ENCODE assay signal across 9 cellular contexts in the genomic region with DNA sequence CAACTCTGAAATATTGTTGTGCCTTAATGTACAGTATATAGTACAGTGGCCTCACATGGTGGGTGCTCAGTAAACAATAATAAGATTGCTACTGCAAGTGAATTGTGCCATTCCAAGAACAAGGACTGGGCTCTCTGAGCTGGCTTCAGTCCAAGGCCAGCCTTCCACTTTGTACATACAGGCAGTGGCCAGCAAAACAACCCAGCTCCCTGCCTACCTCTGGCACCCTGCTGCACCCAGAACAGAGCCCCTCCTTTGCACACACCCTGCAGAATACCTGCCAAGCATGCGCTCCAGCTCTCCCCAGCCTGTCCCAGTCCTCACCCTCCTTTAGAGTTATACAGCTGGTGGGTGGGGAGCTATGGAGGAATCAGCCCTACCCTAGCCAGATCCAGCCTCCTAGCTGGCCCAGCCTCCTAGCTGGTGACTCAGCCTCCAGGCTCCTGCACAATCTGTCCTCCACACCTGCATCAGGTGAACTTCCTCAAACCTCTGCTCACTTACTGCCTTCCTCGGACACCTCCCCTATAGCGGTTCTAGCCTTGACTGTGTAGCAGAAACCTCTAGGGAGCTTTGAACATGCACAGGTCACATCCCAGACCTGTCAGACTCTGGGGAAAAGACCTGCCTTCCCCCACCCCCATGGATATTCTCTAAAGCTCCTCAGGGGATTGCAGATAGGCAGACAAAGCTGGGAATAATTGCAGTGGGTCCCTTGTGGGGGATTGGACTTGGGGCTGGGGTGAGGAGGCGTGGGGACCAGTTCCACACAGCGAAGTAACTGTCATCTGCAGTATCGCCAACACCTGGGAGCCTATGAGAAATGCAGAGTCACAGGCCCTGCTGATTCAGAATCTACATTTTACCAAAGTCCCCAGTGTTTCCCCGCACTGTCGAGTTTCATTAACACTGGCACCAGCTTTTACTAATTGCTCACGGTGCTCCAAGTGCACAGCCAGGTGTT. TPM values are rescaled to one million over a fixed set of nuclear protein-coding genes. Genes with fewer than 3 reads are reported as not detected.
A peak's percentile ranks its signal among the peaks of the same experiment; 100 is the strongest.
DNase-seq lines count a peak whose midpoint lies in the region; ATAC-seq lines count a peak whose summit lies in the region.
"Had no signal": no experiment of that assay in that cellular context is flagged by ENCODE, and none has a peak within 500 bp of the region (broad histone marks: within the 10 kb centered on the region; RNA-seq: fewer than 3 reads in every experiment).

No MANE protein-coding gene starts in this region.

- no peak for ATAC-seq in central memory CD8-positive, alpha-beta T cell (replicated peaks; ENCODE audit: extremely low read depth, poor library complexity, severe bottlenecking)
- no peak for ATAC-seq in naive thymus-derived CD4-positive, alpha-beta T cell
- ATAC-seq in HG03354 (IDR thresholded peaks at IDR 0.05; ENCODE audit: poor library complexity, severe bottlenecking, unreplicated experiment) (no peak), GM19351 (IDR thresholded peaks at IDR 0.05; ENCODE audit: unreplicated experiment) (no peak), HG03520 (IDR thresholded peaks at IDR 0.05; ENCODE audit: unreplicated experiment) (no peak)

- no peaks in the 10 kb centered on the region for H3K36me3 ChIP-seq in naive thymus-derived CD4-positive, alpha-beta T cell (ENCODE audit: control insufficient read depth in 2 of 3, insufficient read depth in 3 of 3, low read length in 3 of 3)
- H3K36me3 ChIP-seq: cardiac muscle cell had no signal

- CTCF ChIA-PET in naive thymus-derived CD4-positive, alpha-beta T cell (lab: Charles Lee) = interaction anchor here (0.5 to 3.4 kb wide), 8 partner anchors 11 to 250 kb away, joined by 3 to 18 read pairs (median 4); no protein-coding TSS in a partner anchor

- H3K27me3 ChIP-seq in naive thymus-derived CD4-positive, alpha-beta T cell (ENCODE audit: control insufficient read depth in 2 of 2, insufficient read depth in 2 of 2, low read length in 2 of 2) = no peaks in the 10 kb centered on the region

- no peak overlapping the region for H3K27ac Mint-ChIP-seq in central memory CD8-positive, alpha-beta T cell (ENCODE audit: low read depth)
- H3K27ac Mint-ChIP-seq in naive thymus-derived CD4-positive, alpha-beta T cell = peak overlapping the region in 1 of 9 donors; percentile 32

- H3K4me3 Mint-ChIP-seq in central memory CD8-positive, alpha-beta T cell = peak overlapping the region; percentile 78
- peak overlapping the region; percentile 21 to 83 (median 78) for H3K4me3 Mint-ChIP-seq in naive thymus-derived CD4-positive, alpha-beta T cell

- peaks cover 23% of the 10 kb centered on the region for H3K27me3 Mint-ChIP-seq in central memory CD8-positive, alpha-beta T cell
- peaks cover 21 to 49% (median 25%) of the 10 kb centered on the region in 5 donors for H3K27me3 Mint-ChIP-seq in naive thymus-derived CD4-positive, alpha-beta T cell

- H3K9me3 ChIP-seq in naive thymus-derived CD4-positive, alpha-beta T cell (ENCODE audit: control insufficient read depth in 2 of 3, low read length in 3 of 3) = no peaks in the 10 kb centered on the region

- H3K4me1 Mint-ChIP-seq in central memory CD8-positive, alpha-beta T cell = peaks cover 20% of the 10 kb centered on the region
- peaks cover 6 to 41% (median 28%) of the 10 kb centered on the region in 7 donors for H3K4me1 Mint-ChIP-seq in naive thymus-derived CD4-positive, alpha-beta T cell

- POLR2A ChIA-PET in naive thymus-derived CD4-positive, alpha-beta T cell (lab: Charles Lee) = interaction anchor here (0.9 to 1.5 kb wide), 5 partner anchors 13 to 52 kb away, joined by 3 to 9 read pairs (median 3); partner anchors contain the start of gene CIPC

- H3K36me3 Mint-ChIP-seq in central memory CD8-positive, alpha-beta T cell (ENCODE audit: insufficient read depth) = peaks cover 6% of the 10 kb centered on the region
- H3K36me3 Mint-ChIP-seq in naive thymus-derived CD4-positive, alpha-beta T cell = peaks cover 0 to 11% (median 4%) of the 10 kb centered on the region in 5 donors

- intact Hi-C loops in naive thymus-derived CD4-positive, alpha-beta T cell (cut with micrococcal nuclease) = loop anchor here in 1 of 2 donors (1.0 to 10.0 kb wide), 2 partner anchors 25 to 201 kb away; partner anchors contain the start of genes CIPC, GSTZ1 and POMT2

- peak overlapping the region; percentile 84 for H3K4me3 ChIP-seq in naive thymus-derived CD4-positive, alpha-beta T cell (ENCODE audit: low read length)

- no peaks in the 10 kb centered on the region for H3K9me3 Mint-ChIP-seq in central memory CD8-positive, alpha-beta T cell
- H3K9me3 Mint-ChIP-seq in naive thymus-derived CD4-positive, alpha-beta T cell = no peaks in the 10 kb centered on the region

- H3K4me1 ChIP-seq in naive thymus-derived CD4-positive, alpha-beta T cell (ENCODE audit: control insufficient read depth in 2 of 2, insufficient read depth in 2 of 2, low read length in 2 of 2) = peaks cover 16 to 51% of the 10 kb centered on the region in 2 donors

- DNase-seq in ELF-1 (ENCODE audit: low read depth, low spot score) (peak; percentile 65), NCI-H2107 treated with DMSO at 0.1 percent for 48 hours (lab: John Stamatoyannopoulos, UW; ENCODE audit: unreplicated experiment) (peak; percentile 84), foreskin melanocyte (no peak)
- DNase-seq in central memory CD8-positive, alpha-beta T cell (ENCODE audit: low spot score in 2 of 2) = no peak
- no peak for DNase-seq in naive thymus-derived CD4-positive, alpha-beta T cell

- H3K27ac ChIP-seq in naive thymus-derived CD4-positive, alpha-beta T cell (ENCODE audit: low read depth, low read length) = no peak overlapping the region
- H3K27ac ChIP-seq: cardiac muscle cell had no signal

RNA-seq across cellular contexts. Expression of gene ZDHHC22, which starts 17.9 kb away (rescaled TPM):
- total RNA-seq in naive thymus-derived CD4-positive, alpha-beta T cell = not detected
- polyA plus RNA-seq in naive thymus-derived CD4-positive, alpha-beta T cell = not detected
- polyA plus RNA-seq: cardiac muscle cell had no signal

RNA-seq across cellular contexts. Expression of gene CIPC, which starts 25.6 kb away (rescaled TPM):
- 10 to 100 TPM in 4 of 5 experiments, 1 to 10 TPM in 1; 5.5 to 14.2 (median 12.9) TPM for total RNA-seq in naive thymus-derived CD4-positive, alpha-beta T cell
- polyA plus RNA-seq in naive thymus-derived CD4-positive, alpha-beta T cell = 1 to 10 TPM; 4.3 to 8.4 TPM

RNA-seq across cellular contexts. Expression of gene TMEM63C, which starts 57.9 kb away (rescaled TPM):
- 1 to 10 TPM in 2 of 5 experiments, under 1 TPM in 3; 0.46 to 4.9 (median 0.80) TPM for total RNA-seq in naive thymus-derived CD4-positive, alpha-beta T cell
- polyA plus RNA-seq in naive thymus-derived CD4-positive, alpha-beta T cell = not detected

Comparison
In these comparisons a context has a peak if more than half of its experiments do, and no peak if none do; other contexts are left out.
1. DNase-seq: peak in ELF-1 (single experiment) and NCI-H2107 treated with DMSO at 0.1 percent for 48 hours (single experiment); none in central memory CD8-positive, alpha-beta T cell (0 of 2), naive thymus-derived CD4-positive, alpha-beta T cell (0 of 9) and foreskin melanocyte (single experiment).